Comparison of ENCODE assay signal across 8 cellular contexts in genomic region chr15:101293122-101293521, GRCh38. TPM values are rescaled to one million over a fixed set of nuclear protein-coding genes. Genes with fewer than 3 reads are reported as not detected.
DNase-seq lines count a peak whose midpoint lies in the region; TF ChIP-seq lines count a peak whose summit lies in the region.

No MANE protein-coding gene starts in this region.

- peaks cover 6% of the 10 kb centered on the region; the same call in 1 of the 2 replicates for H3K36me3 ChIP-seq in GM06990 (ENCODE audit: control insufficient read depth, insufficient read depth, low read length)

- H3K4me3 Mint-ChIP-seq in osteocyte (ENCODE audit: unreplicated experiment) = peak overlapping the region; percentile 92

- no peaks in the 10 kb centered on the region for H3K27me3 ChIP-seq in GM06990 (replicated peaks; ENCODE audit: control insufficient read depth, insufficient read depth, low read length)

- peak overlapping the region; percentile 94 for H3K27ac Mint-ChIP-seq in osteocyte (ENCODE audit: unreplicated experiment)

- DNase-seq in GM06990 (ENCODE audit: extremely low read depth, insufficient read length) (no peak), NCI-H187 treated with DMSO at 0.1 percent for 48 hours (lab: John Stamatoyannopoulos, UW) (peak; percentile 55), ecto neural progenitor cell (ENCODE audit: low spot score) (peak; percentile 31), osteocyte (ENCODE audit: extremely low spot score, unreplicated experiment) (no peak), GM13976 (ENCODE audit: low spot score) (no peak), lower leg skin (ENCODE audit: low spot score in 2 of 2) (no peak)
- DNase-seq in effector CD8-positive, alpha-beta T cell (lab: John Stamatoyannopoulos, UW) = no peak
- DNase-seq in activated CD4-positive, alpha-beta T cell treated with anti-CD3 and anti-CD28 coated beads for 1 hour = no peak

- H3K27me3 Mint-ChIP-seq in osteocyte (ENCODE audit: unreplicated experiment) = no peaks in the 10 kb centered on the region

- peaks cover 50% of the 10 kb centered on the region for H3K4me1 Mint-ChIP-seq in osteocyte (ENCODE audit: unreplicated experiment)

- TF ChIP-seq CTCF in GM06990 (IDR thresholded peaks at IDR 0.05; ENCODE audit: insufficient read depth, low read length, poor library complexity, severe bottlenecking) (no peak), osteocyte (IDR thresholded peaks at IDR 0.05) (no peak), GM13976 (IDR thresholded peaks at IDR 0.05; ENCODE audit: borderline replicate concordance, control extremely low read depth, extremely low read depth, insufficient read depth, missing control alignments) (no peak), lower leg skin (IDR thresholded peaks at IDR 0.05) (no peak)

- H3K4me3 ChIP-seq in GM06990 (replicated peaks; ENCODE audit: low read depth, low read length) (peak overlapping the region; percentile 85), lower leg skin (ENCODE audit: low read depth, poor library complexity, severe bottlenecking) (no peak overlapping the region)

- TF ChIP-seq POLR2A in lower leg skin (IDR thresholded peaks at IDR 0.05) = no peak

- H3K9me3 Mint-ChIP-seq in osteocyte (ENCODE audit: unreplicated experiment) = no peaks in the 10 kb centered on the region

- 61 to 69% methylated on average over 10 of the region's 10 CpGs for WGBS in lower leg skin, 2 donors

- in situ Hi-C loops in GM13976 (cut with MboI; ENCODE audit: low sequenced_read_pairs, unreplicated experiment) = loop anchor here (10.0 kb wide), 1 partner anchor 202 kb away; no protein-coding TSS in a partner anchor

- peaks cover 7% of the 10 kb centered on the region for H3K36me3 Mint-ChIP-seq in osteocyte (ENCODE audit: unreplicated experiment)

- intact Hi-C loops in lower leg skin (cut with DNase I; ENCODE audit: low total_unique reads) = no loop called here

RNA-seq across cellular contexts. Expression of gene SNRPA1, which starts 1.9 kb away (rescaled TPM):
- 34.6 and 39.9 TPM in 2 replicates for total RNA-seq in osteocyte
- total RNA-seq in lower leg skin = 10 to 100 TPM; 29.0 to 48.4 (median 38.5) TPM

RNA-seq across cellular contexts. Expression of gene SELENOS, which starts 15.8 kb away (rescaled TPM):
- total RNA-seq in osteocyte = 60.4 and 66.6 TPM in 2 replicates
- 10 to 100 TPM; 64.9 to 74.5 (median 67.8) TPM for total RNA-seq in lower leg skin

RNA-seq across cellular contexts. Expression of gene CHSY1, which starts 41.3 kb away (rescaled TPM):
- 39.7 and 41.1 TPM in 2 replicates for total RNA-seq in osteocyte
- 10 to 100 TPM; 23.7 to 32.8 (median 29.9) TPM for total RNA-seq in lower leg skin

Comparison
In these comparisons a context has a peak if more than half of its experiments do, and no peak if none do; other contexts are left out.
1. DNase-seq: peak in NCI-H187 treated with DMSO at 0.1 percent for 48 hours (single experiment) and ecto neural progenitor cell (single experiment); none in GM06990 (single experiment), osteocyte (single experiment), GM13976 (single experiment), effector CD8-positive, alpha-beta T cell (single experiment), lower leg skin (0 of 2) and activated CD4-positive, alpha-beta T cell treated with anti-CD3 and anti-CD28 coated beads for 1 hour (single experiment).